24 cellular contexts compared by ENCODE assay signal in the genomic region with DNA sequence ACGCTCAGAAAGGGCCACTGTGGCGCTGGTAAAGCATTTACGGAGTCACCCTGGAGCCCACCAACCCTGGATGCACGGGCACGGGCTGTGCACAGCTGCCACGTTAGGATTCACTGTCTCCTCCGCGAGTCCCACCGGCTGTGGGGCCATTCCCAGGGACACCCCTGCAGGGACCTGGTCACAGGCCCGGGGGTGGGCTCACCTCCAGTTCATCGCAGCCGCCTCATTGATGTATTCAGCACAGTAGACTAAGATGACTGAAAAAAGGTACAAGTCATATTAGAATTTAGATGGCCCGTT. TPM values are rescaled to one million over a fixed set of nuclear protein-coding genes. Genes with fewer than 3 reads are reported as not detected.
DNase-seq lines count a peak whose midpoint lies in the region; ATAC-seq, FAIRE-seq and TF ChIP-seq lines count a peak whose summit lies in the region.
"Had no signal": no experiment of that assay in that cellular context is flagged by ENCODE, and none has a peak within 500 bp of the region (broad histone marks: within the 10 kb centered on the region; RNA-seq: fewer than 3 reads in every experiment).

No MANE protein-coding gene starts in this region.

- no peak overlapping the region for H2BK12ac ChIP-seq in neuronal stem cell (ENCODE audit: low read length)

- H3K14ac ChIP-seq in neuronal stem cell (ENCODE audit: low read length) = no peak overlapping the region

- H3K4me2 ChIP-seq in BLaER1 (peak overlapping the region; percentile 90), GM12878 (ENCODE audit: control insufficient read depth, insufficient read depth) (no peak overlapping the region), neuronal stem cell (ENCODE audit: insufficient read depth, low read length, poor library complexity, severe bottlenecking) (no peak overlapping the region)
- H3K4me2 ChIP-seq: A549 had no signal

- intact Hi-C loops in GM12878 (cut with micrococcal nuclease; ENCODE audit: unreplicated experiment) = no loop called here
- intact Hi-C loops in activated naive CD4-positive, alpha-beta T cell treated with anti-CD3 and anti-CD28 coated beads for 36 hours (cut with micrococcal nuclease) = loop anchor here (10.0 kb wide), 1 partner anchor 462 kb away; no protein-coding TSS in a partner anchor

- DNase-seq in HFFc6 = no peak
- DNase-seq in GM12878 (ENCODE audit: low read depth, low spot score) = no peak
- DNase-seq in neuronal stem cell (ENCODE audit: low spot score) = no peak
- DNase-seq in activated naive CD4-positive, alpha-beta T cell treated with anti-CD3 and anti-CD28 coated beads for 36 hours = no peak
- no peak for DNase-seq in NCI-H524 (lab: John Stamatoyannopoulos, UW)
- DNase-seq: AML-193; Calu3; DND-41; MV-4-11; NCI-H1105; NCI-H146; NCI-H1930; NCI-H2107; NCI-H526; NCI-H82; NK-92 treated with Interleukin-12 subunit alpha and Interleukin-12 subunit beta, amount 100 ng/mL, for 24 hours; PC-3 had no signal

- no peak for FAIRE-seq in GM12878 (lab: Jason Lieb, UNC)
- FAIRE-seq: A549, H54 had no signal

- no peak for ATAC-seq in GM12878
- no peak for ATAC-seq in HG02610 (IDR thresholded peaks at IDR 0.05; ENCODE audit: unreplicated experiment)
- ATAC-seq in HG03159 (IDR thresholded peaks at IDR 0.05; ENCODE audit: unreplicated experiment) = no peak
- ATAC-seq: A549, PC-3 had no signal

- SMC1A ChIA-PET in GM12878 (lab: Charles Lee; ENCODE audit: uncharacterized antibody, unreplicated experiment) = no interaction called here

- peak overlapping the region; percentile 55; the same call in 1 of the 2 replicates for H3K4me3 ChIP-seq in BLaER1
- H3K4me3 ChIP-seq in GM12878 = 0 out of 2 replicates have a peak overlapping the region, but pooled peaks have one; percentile 19
- H3K4me3 ChIP-seq in neuronal stem cell (ENCODE audit: low read length in 2 of 2) = no peak overlapping the region
- H3K4me3 ChIP-seq: A549, SJSA1 had no signal

- H3K4me3 Mint-ChIP-seq in HFFc6 = no peak overlapping the region
- H3K4me3 Mint-ChIP-seq in activated naive CD4-positive, alpha-beta T cell treated with anti-CD3 and anti-CD28 coated beads for 36 hours = no peak overlapping the region
- H3K4me3 Mint-ChIP-seq: CD14-positive monocyte had no signal

- H4K20me1 ChIP-seq in BLaER1 = peaks cover 23% of the 10 kb centered on the region
- H4K20me1 ChIP-seq in GM12878 (ENCODE audit: control insufficient read depth, insufficient read depth) = 0 out of 2 replicates have a peak, but pooled peaks cover 6% of the 10 kb centered on the region

- peak overlapping the region; percentile 82 for H3K9ac ChIP-seq in BLaER1
- H3K9ac ChIP-seq in GM12878 (ENCODE audit: control insufficient read depth, insufficient read depth, low read length) = no peak overlapping the region
- no peak overlapping the region for H3K9ac ChIP-seq in neuronal stem cell (ENCODE audit: low read depth, low read length, poor library complexity)

- no peak overlapping the region for H3K23ac ChIP-seq in neuronal stem cell (ENCODE audit: low read depth, low read length, poor library complexity)

- no TSS peak for BruUV-seq in GM12878 (replicated peaks; lab: Mats Ljungman, UMichigan)

- POLR2A ChIA-PET in GM12878 (lab: Charles Lee) = no interaction called here

- no peak overlapping the region for H4K91ac ChIP-seq in neuronal stem cell (ENCODE audit: low read depth, low read length, poor library complexity)

- H3K27ac Mint-ChIP-seq in HFFc6 = peak overlapping the region; percentile 96; the same call in 1 of the 2 replicates
- H3K27ac Mint-ChIP-seq in activated naive CD4-positive, alpha-beta T cell treated with anti-CD3 and anti-CD28 coated beads for 36 hours = no peak overlapping the region

- H4K8ac ChIP-seq in neuronal stem cell (ENCODE audit: low read depth, low read length) = no peak overlapping the region

- no peak overlapping the region for H3K4ac ChIP-seq in neuronal stem cell (ENCODE audit: low read length)

- H3K79me1 ChIP-seq in neuronal stem cell (ENCODE audit: low read depth, low read length) = peaks cover 16% of the 10 kb centered on the region

- H3K9me3 Mint-ChIP-seq in HFFc6 = no peaks in the 10 kb centered on the region
- peaks cover 3% of the 10 kb centered on the region for H3K9me3 Mint-ChIP-seq in activated naive CD4-positive, alpha-beta T cell treated with anti-CD3 and anti-CD28 coated beads for 36 hours

- H2BK5ac ChIP-seq in neuronal stem cell (ENCODE audit: low read length) = no peak overlapping the region

- H3K36me3 Mint-ChIP-seq in HFFc6 (ENCODE audit: low read depth) = peaks cover 21% of the 10 kb centered on the region
- H3K36me3 Mint-ChIP-seq in activated naive CD4-positive, alpha-beta T cell treated with anti-CD3 and anti-CD28 coated beads for 36 hours (ENCODE audit: low read depth) = peaks cover 34% of the 10 kb centered on the region

- CTCF ChIA-PET in GM12878 (lab: Yijun Ruan, JAX) = no interaction called here
- CTCF ChIA-PET in activated naive CD4-positive, alpha-beta T cell treated with anti-CD3 and anti-CD28 coated beads for 36 hours (lab: Charles Lee) = interaction anchor here (3.2 kb wide), 1 partner anchor 10 kb away, joined by 6 read pairs; no protein-coding TSS in a partner anchor

- H3K27me3 Mint-ChIP-seq in HFFc6 (ENCODE audit: insufficient read depth) = peaks cover 6% of the 10 kb centered on the region
- no peaks in the 10 kb centered on the region for H3K27me3 Mint-ChIP-seq in activated naive CD4-positive, alpha-beta T cell treated with anti-CD3 and anti-CD28 coated beads for 36 hours (ENCODE audit: low read depth)

- in situ Hi-C loops in GM12878 (cut with MboI) = no loop called here

- TF ChIP-seq EP300 in GM12878 (IDR thresholded peaks at IDR 0.05; ENCODE audit: borderline replicate concordance in 1 of 2, control insufficient read depth in 1 of 2, low read depth in 2 of 2, low read length in 2 of 2) = no peak

- peak overlapping the region; percentile 88 for H2AK5ac ChIP-seq in neuronal stem cell (ENCODE audit: low read depth, low read length)

- no peak for TF ChIP-seq POLR2A in GM12878 (IDR thresholded peaks at IDR 0.05; ENCODE audit: low read depth, low read length)

- H2AFZ ChIP-seq in GM12878 (ENCODE audit: control insufficient read depth, low read depth, low read length) = no peak overlapping the region
- H2AFZ ChIP-seq in neuronal stem cell (ENCODE audit: low read length) = no peak overlapping the region

- TF ChIP-seq RAD21 in GM12878 (IDR thresholded peaks at IDR 0.05; ENCODE audit: insufficient read depth, low read depth, low read length) = no peak

- peak overlapping the region; percentile 33 for H3K18ac ChIP-seq in neuronal stem cell (ENCODE audit: low read length)

- no peak overlapping the region for H2BK15ac ChIP-seq in neuronal stem cell (ENCODE audit: low read length)

- no peaks in the 10 kb centered on the region for H3K27me3 ChIP-seq in BLaER1
- no peaks in the 10 kb centered on the region for H3K27me3 ChIP-seq in GM12878 (replicated peaks in 1 of 2; ENCODE audit: control insufficient read depth in 2 of 2, insufficient read depth in 2 of 2, low read length in 1 of 2)
- H3K27me3 ChIP-seq in neuronal stem cell (ENCODE audit: control insufficient read depth in 3 of 3, insufficient read depth in 3 of 3, low read depth in 1 of 3, low read length in 3 of 3) = no peaks in the 10 kb centered on the region
- H3K27me3 ChIP-seq: SJSA1 had no signal

- H3K27ac ChIP-seq in BLaER1 (peak overlapping the region; percentile 95), GM12878 (ENCODE audit: control insufficient read depth, insufficient read depth) (no peak overlapping the region), neuronal stem cell (replicated peaks; ENCODE audit: low read length) (no peak overlapping the region)
- H3K27ac ChIP-seq: SJSA1 had no signal

- H3K9me3 ChIP-seq in BLaER1 (peaks cover 2% of the 10 kb centered on the region; the same call in 1 of the 2 replicates), GM12878 (replicated peaks; ENCODE audit: control insufficient read depth, insufficient read depth, low read length) (peaks cover 1% of the 10 kb centered on the region; the same call in 2 of the 3 replicates), neuronal stem cell (replicated peaks in 1 of 2; ENCODE audit: control insufficient read depth in 2 of 2, insufficient read depth in 1 of 2, low read depth in 1 of 2, low read length in 2 of 2) (no peaks in the 10 kb centered on the region)
- H3K9me3 ChIP-seq: SJSA1 had no signal

- no peak overlapping the region for H2BK120ac ChIP-seq in neuronal stem cell (ENCODE audit: low read depth, low read length)

- H3K4me1 ChIP-seq in BLaER1 (peaks cover 82% of the 10 kb centered on the region), GM12878 (ENCODE audit: control insufficient read depth, insufficient read depth, low read length) (peaks cover 10% of the 10 kb centered on the region), neuronal stem cell (ENCODE audit: control insufficient read depth in 2 of 2, insufficient read depth in 1 of 2, low read depth in 1 of 2, low read length in 2 of 2) (peaks cover 4 to 11% of the 10 kb centered on the region in 2 donors)

- H3K4me1 Mint-ChIP-seq in HFFc6 (ENCODE audit: low read depth) = peaks cover 56% of the 10 kb centered on the region
- peaks cover 45% of the 10 kb centered on the region for H3K4me1 Mint-ChIP-seq in activated naive CD4-positive, alpha-beta T cell treated with anti-CD3 and anti-CD28 coated beads for 36 hours (ENCODE audit: low read depth)

- RAD21 ChIA-PET in GM12878 (lab: Charles Lee; ENCODE audit: unreplicated experiment) = no interaction called here

- 57% methylated on average over 13 of the region's 13 CpGs for WGBS in GM12878 (ENCODE audit: insufficient coverage, insufficient replicate concordance, low lambda C conversion rate, missing lambda C conversion rate)
- WGBS in neuronal stem cell (ENCODE audit: extremely low coverage in 2 of 2, insufficient read length in 2 of 2, insufficient replicate concordance in 1 of 2), 2 donors = no CpG with 5 or more reads among the region's 13 CpGs

- H3K36me3 ChIP-seq in BLaER1 (peaks cover 36% of the 10 kb centered on the region), GM12878 (ENCODE audit: control insufficient read depth in 2 of 2, insufficient read depth in 2 of 2, low read length in 1 of 2) (peaks cover 13 to 29% of the 10 kb centered on the region in 2 experiments), neuronal stem cell (replicated peaks in 1 of 2; ENCODE audit: control insufficient read depth in 2 of 2, insufficient read depth in 2 of 2, low read length in 2 of 2) (peaks cover 25 to 67% of the 10 kb centered on the region in 2 donors)

- H3K79me2 ChIP-seq in GM12878 (ENCODE audit: control insufficient read depth, insufficient read depth, low read length) = peaks cover 24% of the 10 kb centered on the region

- no peak for TF ChIP-seq CTCF in HFFc6 (IDR thresholded peaks at IDR 0.05)
- no peak for TF ChIP-seq CTCF in GM12878 (IDR thresholded peaks at IDR 0.05 in 2 of 3, conservative IDR thresholded peaks at IDR 0.05 in 1 of 3; ENCODE audit: control insufficient read depth in 2 of 3, extremely low read depth in 1 of 3, insufficient read depth in 1 of 3, low read depth in 3 of 3, low read length in 3 of 3)

RNA-seq across cellular contexts. Expression of a gene that starts 4.7 kb away (rescaled TPM):
- 10 to 100 TPM; 24.6 to 28.5 (median 26.5) TPM for total RNA-seq in HFFc6 (2021; fragmentation: NEBNext Ultra II Directional; extraction: Animal tissue kit (Norgen Biotek cat#: 25700))
- 30.6 and 33.9 TPM in 2 replicates for total RNA-seq in GM12878 (2013; cell fraction: nucleolus; rRNA removed)
- total RNA-seq in GM12878 (2014; rRNA removed) (11.2 and 12.7 TPM in 2 replicates), GM12878 (2014; rRNA removed; fragmentation: Illumina TruSeq; extraction: Trizol) (17.6 and 21.8 TPM in 2 replicates), GM12878 (2021) (22.3 and 23.7 TPM in 2 replicates)
- polyA plus RNA-seq in GM12878 (2011; ENCODE audit: low read depth) = 17.2 TPM
- polyA plus RNA-seq in GM12878 (2011; rRNA removed) (33.8 and 44.1 TPM in 2 replicates), GM12878 (2014; fragmentation: Illumina TruSeq; extraction: Trizol) (20.1 and 25.2 TPM in 2 replicates), GM12878 (2014; fragmentation: Nextera tagmentation; extraction: Ambion mirVana) (10 to 100 TPM; 52.0 to 56.3 TPM), GM12878 (2014; rRNA removed) (14.5 and 14.9 TPM in 2 replicates), GM12878 (2016; fragmentation: Nextera tagmentation; extraction: Ambion mirVana) (10 to 100 TPM; 26.8 to 27.0 TPM)
- polyA plus RNA-seq in GM12878 (2011; cell fraction: cytosol; rRNA removed) = 20.6 and 21.7 TPM in 2 replicates
- 43.3 and 44.0 TPM in 2 replicates for polyA plus RNA-seq in GM12878 (2011; cell fraction: nucleus; rRNA removed)
- polyA plus RNA-seq in GM12878 (2012) = 22.5 and 24.7 TPM in 2 replicates
- polyA minus RNA-seq in GM12878 (2011; rRNA and poly(A)+ RNA removed) = 15.7 and 21.1 TPM in 2 replicates
- 4.6 and 5.1 TPM in 2 replicates for polyA minus RNA-seq in GM12878 (2011; cell fraction: cytosol; rRNA and poly(A)+ RNA removed)
- polyA minus RNA-seq in GM12878 (2011; cell fraction: nucleus; rRNA and poly(A)+ RNA removed) = 14.6 and 25.4 TPM in 2 replicates
- 33.2 TPM for polyA plus RNA-seq in neuronal stem cell (2013, experiment 1 of 2)
- 35.6 TPM for polyA plus RNA-seq in neuronal stem cell (2013, experiment 2 of 2)
- total RNA-seq in activated naive CD4-positive, alpha-beta T cell treated with anti-CD3 and anti-CD28 coated beads for 36 hours = 10 to 100 TPM; 22.4 to 25.1 TPM

Comparison
In these comparisons a context has a peak if more than half of its experiments do, and no peak if none do; other contexts are left out.
1. H3K4me3 ChIP-seq: peak in BLaER1 (single experiment) and GM12878 (single experiment); none in neuronal stem cell (0 of 2).